11 cellular contexts compared by ENCODE assay signal in the genomic region with DNA sequence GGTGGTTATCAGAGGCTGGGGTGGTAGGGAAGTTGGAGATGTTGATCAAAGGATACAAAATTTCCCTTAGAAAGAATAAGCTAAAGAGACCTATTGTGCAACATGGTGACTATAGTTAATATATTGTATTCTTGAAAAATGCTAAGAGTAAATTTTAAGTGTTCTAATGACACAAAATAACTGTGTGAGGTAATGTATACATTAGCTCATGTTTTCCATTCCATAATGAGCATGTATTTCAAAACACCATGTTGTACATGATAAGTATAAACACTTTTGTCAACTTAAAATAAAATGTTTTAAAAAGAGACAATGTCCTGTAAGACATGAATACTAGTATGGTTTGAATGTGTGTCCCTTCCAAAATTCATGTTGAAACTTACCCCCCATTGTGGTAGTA.
"Had no signal": no experiment of that assay in that cellular context is flagged by ENCODE, and none has a peak within 500 bp of the region (broad histone marks: within the 10 kb centered on the region; RNA-seq: fewer than 3 reads in every experiment).

No MANE protein-coding gene starts in this region.

- H3K27ac ChIP-seq: GM23248 had no signal

- H3K4me1 ChIP-seq: HAP-1 had no signal

- H3K9ac ChIP-seq: GM23248 had no signal

- H3K27ac Mint-ChIP-seq: GM23338, H9, HFFc6 had no signal

- H2AFZ ChIP-seq: GM23248, GM23338 had no signal

- H3K4me2 ChIP-seq: GM23338 had no signal

- H3K4me3 Mint-ChIP-seq: GM23338, H9, HFFc6 had no signal

- H3K9me3 ChIP-seq: HAP-1 had no signal

- DNase-seq: GM23248, GOT3, H7, H9, HCEC 1CT, HFFc6 had no signal

- H3K9me3 Mint-ChIP-seq: GM23338, H9, HFFc6 had no signal

- FAIRE-seq: H1, H54 had no signal

- H3K4me3 ChIP-seq: GM23248, GM23338, HAP-1 had no signal

- H3K36me3 ChIP-seq: HAP-1 had no signal

- ATAC-seq: GM23338, HCT116 had no signal
